In the genomic region with DNA sequence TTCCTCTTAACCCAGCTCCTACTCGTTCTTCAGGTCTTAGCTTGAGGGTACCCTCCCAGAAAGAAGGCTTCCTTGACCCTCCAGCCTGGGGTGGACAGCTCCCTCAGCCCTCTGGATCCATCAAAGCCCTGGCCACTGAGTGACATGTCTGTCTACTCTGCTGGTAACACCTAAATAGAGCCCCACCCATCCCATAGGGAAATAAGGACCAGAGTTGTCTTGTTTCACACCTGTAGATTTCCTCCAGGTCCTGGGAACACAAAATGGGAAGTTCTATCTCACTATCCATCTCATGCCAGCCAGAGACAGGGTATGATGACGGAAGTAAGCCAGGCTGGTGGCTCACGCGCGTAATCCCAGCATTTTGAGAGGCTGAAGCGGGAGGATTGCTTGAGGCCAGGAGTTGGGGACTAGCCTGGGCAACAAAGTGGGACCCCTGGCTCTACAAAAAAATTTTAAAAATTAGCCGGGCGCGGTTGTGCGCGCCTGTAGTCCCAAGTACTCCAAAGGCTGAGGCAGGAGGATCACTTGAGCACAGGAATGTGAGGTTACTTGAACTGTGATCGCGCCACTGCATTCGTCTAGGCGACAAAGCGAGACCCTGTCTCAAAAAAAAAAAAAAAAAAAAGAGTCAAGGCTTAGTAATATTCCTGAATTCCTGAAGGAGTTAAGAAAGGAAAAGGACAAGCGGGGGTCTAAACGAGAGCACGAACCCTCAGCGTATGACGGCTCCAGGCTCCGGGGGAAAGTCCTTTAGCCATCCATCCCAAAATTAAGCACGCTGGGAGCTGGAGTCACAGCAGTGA, we compare ENCODE assay signal across 8 cellular contexts. TPM values are rescaled to one million over a fixed set of nuclear protein-coding genes. Genes with fewer than 3 reads are reported as not detected.
DNase-seq lines count a peak whose midpoint lies in the region; ATAC-seq and TF ChIP-seq lines count a peak whose summit lies in the region.

No MANE protein-coding gene starts in this region.

- intact Hi-C loops in activated CD4-positive, alpha-beta T cell treated with anti-CD3 and anti-CD28 coated beads, Interleukin-2, amount 10 ng/mL, durations not matched to agents 24 days and 14 days (cut with micrococcal nuclease) = loop anchor here (1.0 to 2.0 kb wide), 4 partner anchors 13 to 183 kb away; a partner anchor contains a TSS
- intact Hi-C loops in activated CD4-positive, alpha-beta memory T cell treated with anti-CD3 and anti-CD28 coated beads for 36 hours (cut with micrococcal nuclease) = loop anchor here (1.0 to 5.0 kb wide), 5 partner anchors 7 to 337 kb away; no protein-coding TSS in a partner anchor

- peak overlapping the region; percentile 99 for H3K4me3 Mint-ChIP-seq in activated CD4-positive, alpha-beta T cell treated with anti-CD3 and anti-CD28 coated beads, Interleukin-2, amount 10 ng/mL, durations not matched to agents 24 days and 14 days
- peak overlapping the region; percentile 96 for H3K4me3 Mint-ChIP-seq in activated CD4-positive, alpha-beta memory T cell treated with anti-CD3 and anti-CD28 coated beads for 36 hours
- peak overlapping the region; percentile 97 for H3K4me3 Mint-ChIP-seq in progenitor cell of endocrine pancreas (ENCODE audit: low read depth)

- no peaks in the 10 kb centered on the region for H3K4me1 ChIP-seq in foreskin keratinocyte

- no peaks in the 10 kb centered on the region for H3K9me3 Mint-ChIP-seq in activated CD4-positive, alpha-beta T cell treated with anti-CD3 and anti-CD28 coated beads, Interleukin-2, amount 10 ng/mL, durations not matched to agents 24 days and 14 days
- H3K9me3 Mint-ChIP-seq in activated CD4-positive, alpha-beta memory T cell treated with anti-CD3 and anti-CD28 coated beads for 36 hours = no peaks in the 10 kb centered on the region
- H3K9me3 Mint-ChIP-seq in progenitor cell of endocrine pancreas (ENCODE audit: low read depth) = no peaks in the 10 kb centered on the region

- TF ChIP-seq CTCF in foreskin keratinocyte (conservative IDR thresholded peaks at IDR 0.05) = no peak
- no peak for TF ChIP-seq CTCF in progenitor cell of endocrine pancreas (IDR thresholded peaks at IDR 0.05; ENCODE audit: unreplicated experiment)

- H3K27me3 Mint-ChIP-seq in activated CD4-positive, alpha-beta T cell treated with anti-CD3 and anti-CD28 coated beads, Interleukin-2, amount 10 ng/mL, durations not matched to agents 24 days and 14 days = no peaks in the 10 kb centered on the region
- no peaks in the 10 kb centered on the region for H3K27me3 Mint-ChIP-seq in activated CD4-positive, alpha-beta memory T cell treated with anti-CD3 and anti-CD28 coated beads for 36 hours
- H3K27me3 Mint-ChIP-seq in progenitor cell of endocrine pancreas = no peaks in the 10 kb centered on the region

- H3K36me3 Mint-ChIP-seq in activated CD4-positive, alpha-beta T cell treated with anti-CD3 and anti-CD28 coated beads, Interleukin-2, amount 10 ng/mL, durations not matched to agents 24 days and 14 days (ENCODE audit: low read depth) = peaks cover 52% of the 10 kb centered on the region
- peaks cover 36% of the 10 kb centered on the region for H3K36me3 Mint-ChIP-seq in activated CD4-positive, alpha-beta memory T cell treated with anti-CD3 and anti-CD28 coated beads for 36 hours
- H3K36me3 Mint-ChIP-seq in progenitor cell of endocrine pancreas (ENCODE audit: insufficient read depth) = peaks cover 16% of the 10 kb centered on the region

- no peak for ATAC-seq in foreskin keratinocyte
- no peak for ATAC-seq in HG03095 (IDR thresholded peaks at IDR 0.05; ENCODE audit: unreplicated experiment)

- no peaks in the 10 kb centered on the region for H3K27me3 ChIP-seq in foreskin keratinocyte

- peaks cover 68% of the 10 kb centered on the region for H3K4me1 Mint-ChIP-seq in activated CD4-positive, alpha-beta T cell treated with anti-CD3 and anti-CD28 coated beads, Interleukin-2, amount 10 ng/mL, durations not matched to agents 24 days and 14 days
- peaks cover 72% of the 10 kb centered on the region for H3K4me1 Mint-ChIP-seq in activated CD4-positive, alpha-beta memory T cell treated with anti-CD3 and anti-CD28 coated beads for 36 hours (ENCODE audit: low read depth)
- H3K4me1 Mint-ChIP-seq in progenitor cell of endocrine pancreas (ENCODE audit: low read depth) = peaks cover 20% of the 10 kb centered on the region

- DNase-seq in activated CD4-positive, alpha-beta T cell treated with anti-CD3 and anti-CD28 coated beads, Interleukin-2, amount 10 ng/mL, durations not matched to agents 24 days and 14 days = peak; percentile 75
- DNase-seq in activated CD4-positive, alpha-beta T cell treated with anti-CD3 and anti-CD28 coated beads for 4 hours = no peak
- peak; percentile 32 for DNase-seq in activated CD4-positive, alpha-beta memory T cell treated with anti-CD3 and anti-CD28 coated beads for 36 hours
- DNase-seq in foreskin keratinocyte = peak in 1 of 2 donors; percentile 27
- DNase-seq in progenitor cell of endocrine pancreas (ENCODE audit: low spot score, unreplicated experiment) = no peak
- no peak for DNase-seq in SKM-1 treated with dmso at 0.1 percent for 144 hours (lab: John Stamatoyannopoulos, UW; ENCODE audit: unreplicated experiment)
- DNase-seq in cortex of kidney (lab: John Stamatoyannopoulos, UW) = no peak

- CTCF ChIA-PET in activated CD4-positive, alpha-beta memory T cell treated with anti-CD3 and anti-CD28 coated beads for 36 hours (lab: Charles Lee) = interaction anchor here (0.6 to 8.4 kb wide), 16 partner anchors 11 to 532 kb away, joined by 3 to 86 read pairs (median 4); a partner anchor contains a TSS

- H3K27ac Mint-ChIP-seq in activated CD4-positive, alpha-beta T cell treated with anti-CD3 and anti-CD28 coated beads, Interleukin-2, amount 10 ng/mL, durations not matched to agents 24 days and 14 days = peak overlapping the region; percentile 98
- H3K27ac Mint-ChIP-seq in activated CD4-positive, alpha-beta memory T cell treated with anti-CD3 and anti-CD28 coated beads for 36 hours = peak overlapping the region; percentile 96
- peak overlapping the region; percentile 99 for H3K27ac Mint-ChIP-seq in progenitor cell of endocrine pancreas

- H3K27ac ChIP-seq in foreskin keratinocyte = peak overlapping the region; percentile 98

- POLR2A ChIA-PET in activated CD4-positive, alpha-beta memory T cell treated with anti-CD3 and anti-CD28 coated beads for 36 hours (lab: Charles Lee) = interaction anchor here (0.7 to 10.3 kb wide), 8 partner anchors 11 to 83 kb away, joined by 3 to 97 read pairs (median 3); a partner anchor contains a TSS

RNA-seq across cellular contexts. Expression of a gene that starts 0.5 kb away (rescaled TPM):
- 30.4 and 30.7 TPM in 2 replicates for total RNA-seq in activated CD4-positive, alpha-beta T cell treated with anti-CD3 and anti-CD28 coated beads, Interleukin-2, amount 10 ng/mL, durations not matched to agents 24 days and 14 days
- 10 to 100 TPM; 20.5 to 23.4 TPM for total RNA-seq in activated CD4-positive, alpha-beta memory T cell treated with anti-CD3 and anti-CD28 coated beads for 36 hours
- total RNA-seq in foreskin keratinocyte (10.5 and 11.9 TPM in 2 replicates), progenitor cell of endocrine pancreas (44.9 and 46.5 TPM in 2 replicates)
- 13.5 and 14.5 TPM in 2 replicates for polyA plus RNA-seq in foreskin keratinocyte

RNA-seq across cellular contexts. Expression of a gene that starts 44.3 kb away (rescaled TPM):
- 125 and 127 TPM in 2 replicates for total RNA-seq in activated CD4-positive, alpha-beta T cell treated with anti-CD3 and anti-CD28 coated beads, Interleukin-2, amount 10 ng/mL, durations not matched to agents 24 days and 14 days
- total RNA-seq in activated CD4-positive, alpha-beta memory T cell treated with anti-CD3 and anti-CD28 coated beads for 36 hours = 100 to 1,000 TPM; 108 to 110 TPM
- total RNA-seq in foreskin keratinocyte = 26.8 and 26.9 TPM in 2 replicates
- 51.3 and 52.5 TPM in 2 replicates for polyA plus RNA-seq in foreskin keratinocyte
- 4.3 and 5.5 TPM in 2 replicates for total RNA-seq in progenitor cell of endocrine pancreas

RNA-seq across cellular contexts. Expression of a gene that starts 45.3 kb away (rescaled TPM):
- total RNA-seq in activated CD4-positive, alpha-beta T cell treated with anti-CD3 and anti-CD28 coated beads, Interleukin-2, amount 10 ng/mL, durations not matched to agents 24 days and 14 days = 256 and 258 TPM in 2 replicates
- total RNA-seq in activated CD4-positive, alpha-beta memory T cell treated with anti-CD3 and anti-CD28 coated beads for 36 hours = 100 to 1,000 TPM; 290 to 295 TPM
- total RNA-seq in foreskin keratinocyte = 129 and 140 TPM in 2 replicates
- 106 and 123 TPM in 2 replicates for polyA plus RNA-seq in foreskin keratinocyte
- total RNA-seq in progenitor cell of endocrine pancreas = 256 and 259 TPM in 2 replicates

RNA-seq across cellular contexts. Expression of a gene that starts 54.5 kb away (rescaled TPM):
- total RNA-seq in activated CD4-positive, alpha-beta T cell treated with anti-CD3 and anti-CD28 coated beads, Interleukin-2, amount 10 ng/mL, durations not matched to agents 24 days and 14 days = 6.3 and 8.6 TPM in 2 replicates
- total RNA-seq in activated CD4-positive, alpha-beta memory T cell treated with anti-CD3 and anti-CD28 coated beads for 36 hours = 1 to 10 TPM; 4.7 to 5.1 TPM
- total RNA-seq in foreskin keratinocyte (4.4 and 5.8 TPM in 2 replicates), progenitor cell of endocrine pancreas (8.6 and 10.7 TPM in 2 replicates)
- polyA plus RNA-seq in foreskin keratinocyte = 6.7 and 8.5 TPM in 2 replicates

Comparison
In these comparisons a context has a peak if more than half of its experiments do, and no peak if none do; other contexts are left out.
1. DNase-seq: peak in activated CD4-positive, alpha-beta T cell treated with anti-CD3 and anti-CD28 coated beads, Interleukin-2, amount 10 ng/mL, durations not matched to agents 24 days and 14 days (single experiment) and activated CD4-positive, alpha-beta memory T cell treated with anti-CD3 and anti-CD28 coated beads for 36 hours (single experiment); none in activated CD4-positive, alpha-beta T cell treated with anti-CD3 and anti-CD28 coated beads for 4 hours (0 of 2), progenitor cell of endocrine pancreas (single experiment), SKM-1 treated with dmso at 0.1 percent for 144 hours (single experiment) and cortex of kidney (single experiment).
2. Peak in every context shown above with its lines, with median percentiles within 50 percentile points of each other: H3K27ac Mint-ChIP-seq and H3K4me3 Mint-ChIP-seq.